7 cellular contexts compared by ENCODE assay signal in the genomic region with DNA sequence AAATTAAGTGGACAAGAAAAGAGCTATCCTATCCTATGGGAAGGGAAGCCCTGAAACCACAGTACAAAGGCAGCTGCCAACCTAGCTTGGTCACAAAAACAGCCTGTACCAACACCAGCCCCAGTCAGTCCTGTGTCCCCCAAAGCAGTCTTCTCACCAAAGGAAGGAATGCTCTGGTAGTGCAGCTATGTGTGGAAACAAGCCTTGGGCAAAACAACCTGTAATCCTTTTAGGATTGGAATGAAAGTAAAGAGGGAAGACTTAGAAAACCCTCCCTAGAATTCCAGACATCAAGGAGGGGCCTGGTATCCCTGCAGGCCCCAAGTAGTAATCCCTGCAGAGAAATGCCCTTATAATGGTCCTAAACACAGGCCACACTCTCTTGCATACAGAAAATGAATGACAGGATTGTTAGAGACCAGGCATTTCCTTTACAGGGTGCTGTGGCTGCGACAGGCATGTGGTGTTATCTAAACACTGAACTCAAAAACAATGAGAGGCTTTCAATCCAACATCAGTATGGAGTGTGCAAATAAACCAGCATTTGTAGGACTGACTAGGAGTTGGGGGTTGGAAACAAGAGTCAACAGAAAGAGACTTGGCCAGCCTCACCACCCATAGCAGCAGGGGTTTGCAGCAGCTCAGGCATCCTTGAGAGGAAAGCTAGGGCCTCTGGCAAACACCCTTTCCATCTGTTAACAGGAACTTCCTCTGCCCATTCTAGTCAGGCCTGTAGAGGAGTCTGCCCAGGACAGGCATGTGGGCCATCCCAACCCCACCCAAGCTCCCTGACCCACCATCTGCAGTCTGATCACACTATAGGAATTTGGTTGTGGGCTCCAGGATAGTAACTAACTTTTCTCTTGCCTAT. TPM values are rescaled to one million over a fixed set of nuclear protein-coding genes. Genes with fewer than 3 reads are reported as not detected.
DNase-seq lines count a peak whose midpoint lies in the region; TF ChIP-seq lines count a peak whose summit lies in the region.

No MANE protein-coding gene starts in this region.

- H3K4me3 ChIP-seq in fibroblast of the aortic adventitia (ENCODE audit: low read depth, low read length), result no peak overlapping the region
- no peak overlapping the region for H3K4me3 ChIP-seq in rectal smooth muscle tissue (ENCODE audit: low read length)

- H3K9ac ChIP-seq in rectal smooth muscle tissue (ENCODE audit: low read length), result no peak overlapping the region

- peaks cover 33% of the 10 kb centered on the region for H3K4me1 ChIP-seq in rectal smooth muscle tissue (ENCODE audit: control insufficient read depth, insufficient read depth, low read length)

- peaks cover 13% of the 10 kb centered on the region for H3K36me3 ChIP-seq in rectal smooth muscle tissue (ENCODE audit: control insufficient read depth, insufficient read depth, low read length)

- TF ChIP-seq CTCF in fibroblast of the aortic adventitia (IDR thresholded peaks at IDR 0.05; ENCODE audit: insufficient read depth, low read length), result no peak

- peak overlapping the region; percentile 65 for H3K27ac ChIP-seq in rectal smooth muscle tissue (ENCODE audit: low read depth, low read length)

- no peaks in the 10 kb centered on the region for H3K27me3 ChIP-seq in rectal smooth muscle tissue (ENCODE audit: control insufficient read depth, insufficient read depth, low read length)

- in situ Hi-C loops in SK-MEL-5 (cut with HindIII; ENCODE audit: low pct_unique_long_range_greater_than_20kb, low sequenced_read_pairs), result no loop called here

- DNase-seq in HCEC 1CT (peak; percentile 30), SK-MEL-5 (ENCODE audit: low read depth, low spot score) (peak; percentile 99), fibroblast of the aortic adventitia (ENCODE audit: low read depth) (peak; percentile 79), SHP77 treated with DMSO at 0.1 percent for 48 hours (lab: John Stamatoyannopoulos, UW) (no peak)
- no peak for DNase-seq in stimulated activated CD4-positive, alpha-beta T cell treated with anti-CD3 and anti-CD28 coated beads, Interleukin-2, amount 100 ng/mL, for 48 hours
- DNase-seq in activated CD4-positive, alpha-beta T cell treated with anti-CD3 and anti-CD28 coated beads for 48 hours, result no peak

RNA-seq across cellular contexts. Expression of gene DCAF5, which starts 59.1 kb away (rescaled TPM):
- total RNA-seq in SK-MEL-5 (2014; rRNA removed; shearing (Covaris generic)), result 13.6 and 18.4 TPM in 2 replicates
- 22.3 and 28.4 TPM in 2 replicates for polyA plus RNA-seq in SK-MEL-5 (2015; cell fraction: cytosol; rRNA removed)
- polyA plus RNA-seq in SK-MEL-5 (2015; cell fraction: nucleus; rRNA removed), result 103 and 120 TPM in 2 replicates
- 15.8 and 25.2 TPM in 2 replicates for total RNA-seq in fibroblast of the aortic adventitia (ENCODE audit: low replicate concordance)

Comparison
In these comparisons a context has a peak if more than half of its experiments do, and no peak if none do; other contexts are left out.
1. DNase-seq: peak in HCEC 1CT (single experiment), SK-MEL-5 (single experiment) and fibroblast of the aortic adventitia (single experiment); none in stimulated activated CD4-positive, alpha-beta T cell treated with anti-CD3 and anti-CD28 coated beads, Interleukin-2, amount 100 ng/mL, for 48 hours (0 of 2), SHP77 treated with DMSO at 0.1 percent for 48 hours (single experiment) and activated CD4-positive, alpha-beta T cell treated with anti-CD3 and anti-CD28 coated beads for 48 hours (single experiment).